Comparison of ENCODE assay signal across 1 cellular context in genomic region chr14:99754141-99755067, GRCh38.
TF ChIP-seq lines count a peak whose summit lies in the region.

No MANE protein-coding gene starts in this region.

TF ChIP-seq in GM23338, 12 proteins besides CTCF, POLR2A, EP300 and RAD21 (continued from another document):
- no peak for TF ChIP-seq ZNF462 (CRISPR knock-in tag; IDR thresholded peaks at IDR 0.05)
TF ChIP-seq in GM23338: peak in this region for 0.
